8 cellular contexts compared by ENCODE assay signal in genomic region chr17:4903051-4903818, GRCh38. TPM values are rescaled to one million over a fixed set of nuclear protein-coding genes. Genes with fewer than 3 reads are reported as not detected.
DNase-seq lines count a peak whose midpoint lies in the region; ATAC-seq and TF ChIP-seq lines count a peak whose summit lies in the region.

Gene CHRNE (minus strand): TSS chr17:4903098. CDS start chr17:4903063, 35 bp downstream.

- POLR2A ChIA-PET in BJ (lab: Charles Lee), result no interaction called here
- POLR2A ChIA-PET in activated CD4-positive, alpha-beta memory T cell treated with anti-CD3 and anti-CD28 coated beads for 36 hours (lab: Charles Lee), result interaction anchor here (0.9 to 1.1 kb wide), 2 partner anchors 66 to 114 kb away, joined by 3 to 4 read pairs; partner anchors contain the start of gene GLTPD2

- DNase-seq in BJ (ENCODE audit: low read depth) (no peak), HCEC 1CT (peak; percentile 35), NCI-H748 treated with DMSO at 0.1 percent for 48 hours (lab: John Stamatoyannopoulos, UW) (peak; percentile 84), dermis microvascular lymphatic vessel endothelial cell (ENCODE audit: low read depth in 2 of 2) (peak; percentile 76 to 87), medulla oblongata (ENCODE audit: extremely low spot score) (peak; percentile 87)
- DNase-seq in activated CD4-positive, alpha-beta memory T cell treated with anti-CD3 and anti-CD28 coated beads for 36 hours, result peak; percentile 84
- DNase-seq in stimulated activated CD8-positive, alpha-beta memory T cell treated with anti-CD3 and anti-CD28 coated beads, Interleukin-15, amount 100 ng/mL, for 1 hour (ENCODE audit: low read depth), result peak; percentile 62

- peaks cover 1% of the 10 kb centered on the region for H3K27me3 Mint-ChIP-seq in activated CD4-positive, alpha-beta memory T cell treated with anti-CD3 and anti-CD28 coated beads for 36 hours

- ATAC-seq in GM21423 (IDR thresholded peaks at IDR 0.05; ENCODE audit: unreplicated experiment), result no peak

- no peaks in the 10 kb centered on the region for H3K27me3 ChIP-seq in BJ (ENCODE audit: control insufficient read depth, insufficient read depth, low read length)

- TF ChIP-seq CTCF in BJ (IDR thresholded peaks at IDR 0.05; ENCODE audit: insufficient read depth, low read depth, low read length), result peak; percentile 82

- H3K9me3 Mint-ChIP-seq in activated CD4-positive, alpha-beta memory T cell treated with anti-CD3 and anti-CD28 coated beads for 36 hours, result no peaks in the 10 kb centered on the region

- no peak within 1 kb of the TSS for H3K4me3 ChIP-seq in BJ (ENCODE audit: low read depth, low read length)

- intact Hi-C loops in activated CD4-positive, alpha-beta memory T cell treated with anti-CD3 and anti-CD28 coated beads for 36 hours (cut with micrococcal nuclease), result loop anchor here (2.0 to 5.0 kb wide), 2 partner anchors 38 to 111 kb away; partner anchors contain the start of genes RNF167 and SLC25A11

- peaks cover 36% of the 10 kb centered on the region for H3K4me1 Mint-ChIP-seq in activated CD4-positive, alpha-beta memory T cell treated with anti-CD3 and anti-CD28 coated beads for 36 hours (ENCODE audit: low read depth)

- H3K4me3 Mint-ChIP-seq in activated CD4-positive, alpha-beta memory T cell treated with anti-CD3 and anti-CD28 coated beads for 36 hours, result peak within 1 kb of the TSS; percentile 8

- peak within 1 kb of the TSS; percentile 39 for H3K27ac Mint-ChIP-seq in activated CD4-positive, alpha-beta memory T cell treated with anti-CD3 and anti-CD28 coated beads for 36 hours

- CTCF ChIA-PET in BJ (lab: Yijun Ruan, JAX), result interaction anchor here (0.7 to 2.8 kb wide), 22 partner anchors 10 to 252 kb away, joined by 3 to 11 read pairs (median 4); partner anchors contain the start of genes ARRB2, RNF167, SLC25A11 and VMO1
- CTCF ChIA-PET in activated CD4-positive, alpha-beta memory T cell treated with anti-CD3 and anti-CD28 coated beads for 36 hours (lab: Charles Lee), result interaction anchor here (0.6 to 2.1 kb wide), 28 partner anchors 9 to 688 kb away, joined by 3 to 10 read pairs (median 3); partner anchors contain the start of genes GP1BA, PLD2, RNF167 and SLC25A11

- no peaks in the 10 kb centered on the region for H3K36me3 ChIP-seq in BJ (ENCODE audit: control insufficient read depth, insufficient read depth, low read length)

- no peaks in the 10 kb centered on the region for H3K36me3 Mint-ChIP-seq in activated CD4-positive, alpha-beta memory T cell treated with anti-CD3 and anti-CD28 coated beads for 36 hours

RNA-seq across cellular contexts. Expression of gene CHRNE, which starts in this region (rescaled TPM):
- 0.18 and 0.36 TPM in 2 replicates for polyA plus RNA-seq in BJ (2011; rRNA removed)
- polyA minus RNA-seq in BJ (2011; rRNA and poly(A)+ RNA removed), result 0.15 and 0.43 TPM in 2 replicates
- total RNA-seq in activated CD4-positive, alpha-beta memory T cell treated with anti-CD3 and anti-CD28 coated beads for 36 hours, result under 1 TPM; 0.45 to 0.56 TPM
- 0.90 and 1.1 TPM in 2 replicates for total RNA-seq in dermis microvascular lymphatic vessel endothelial cell

Comparison
In these comparisons a context has a peak if more than half of its experiments do, and no peak if none do; other contexts are left out.
1. Peak in DNase-seq in activated CD4-positive, alpha-beta memory T cell treated with anti-CD3 and anti-CD28 coated beads for 36 hours; RNA of the gene not detected or under 1 TPM.